2 cellular contexts compared by ENCODE assay signal in genomic region chr15:50906954-50907865, GRCh38.
TF ChIP-seq lines count a peak whose summit lies in the region.

No MANE protein-coding gene starts in this region.

TF ChIP-seq in GM12878, 131 proteins besides CTCF, POLR2A, EP300 and RAD21 (continues in another document):
- peak; percentile 20 for TF ChIP-seq KLF5 (IDR thresholded peaks at IDR 0.05; ENCODE audit: partially characterized antibody)
- TF ChIP-seq SUPT20H (IDR thresholded peaks at IDR 0.05; ENCODE audit: borderline replicate concordance, control insufficient read depth, low read depth, low read length) = no peak
- TF ChIP-seq SIN3A (IDR thresholded peaks at IDR 0.05; ENCODE audit: low read depth, low read length) = peak; percentile 88
- peak; percentile 57 for TF ChIP-seq MEF2B (IDR thresholded peaks at IDR 0.05; ENCODE audit: partially characterized antibody, poor library complexity, severe bottlenecking)
- peak; percentile 66 for TF ChIP-seq RBBP5 (conservative IDR thresholded peaks at IDR 0.05)
- TF ChIP-seq TAF1 (IDR thresholded peaks at IDR 0.05; ENCODE audit: borderline replicate concordance, low read depth, low read length) = peak; percentile 38; the same call in 1 of the 2 replicates
- TF ChIP-seq YY1 (IDR thresholded peaks at IDR 0.05; ENCODE audit: low read depth, low read length) = peak; percentile 76
- no peak for TF ChIP-seq ZSCAN29 (IDR thresholded peaks at IDR 0.05)
- TF ChIP-seq CBFB (IDR thresholded peaks at IDR 0.05; ENCODE audit: low read depth) = peak; percentile 78; the same call in 1 of the 2 replicates
- no peak for TF ChIP-seq ELK1 (IDR thresholded peaks at IDR 0.05; ENCODE audit: low read depth, low read length)
- TF ChIP-seq ZNF24 (IDR thresholded peaks at IDR 0.05) = 0 out of 2 replicates have a peak, but pooled peaks have one; percentile 3
- no peak for TF ChIP-seq NR2C1 (IDR thresholded peaks at IDR 0.05)
- TF ChIP-seq CREB1 (IDR thresholded peaks at IDR 0.05; ENCODE audit: low read depth) = peak; percentile 28
- peak; percentile 97 for TF ChIP-seq NBN (IDR thresholded peaks at IDR 0.05)
- peak; percentile 99 for TF ChIP-seq CBX5 (IDR thresholded peaks at IDR 0.05; ENCODE audit: low read depth)
- no peak for TF ChIP-seq HDAC6 (IDR thresholded peaks at IDR 0.05; ENCODE audit: unreplicated experiment)
- peak; percentile 78; the same call in 1 of the 2 replicates for TF ChIP-seq MLLT1 (IDR thresholded peaks at IDR 0.05)
- peak; percentile 83 for TF ChIP-seq RELA (IDR thresholded peaks at IDR 0.05; ENCODE audit: borderline replicate concordance, partially characterized antibody)
- peak; percentile 62 for TF ChIP-seq NFIC (IDR thresholded peaks at IDR 0.05; ENCODE audit: low read depth, low read length)
- TF ChIP-seq ZBTB40 (IDR thresholded peaks at IDR 0.05; ENCODE audit: borderline replicate concordance) = peak; percentile 64; the same call in 1 of the 2 replicates
- TF ChIP-seq JUNB (IDR thresholded peaks at IDR 0.05) = peak; percentile 66
- peak; percentile 96 for TF ChIP-seq ZNF384 (IDR thresholded peaks at IDR 0.05; ENCODE audit: borderline replicate concordance, low read depth, low read length)
- peak; percentile 92 for TF ChIP-seq POLR2AphosphoS5 (IDR thresholded peaks at IDR 0.05; ENCODE audit: low read length)
- peak; percentile 61; the same call in 1 of the 2 replicates for TF ChIP-seq TCF3 (IDR thresholded peaks at IDR 0.05; ENCODE audit: borderline replicate concordance, insufficient read depth, low read depth, low read length)
- TF ChIP-seq BCL11A (IDR thresholded peaks at IDR 0.05; ENCODE audit: low read depth, low read length) = peak; percentile 58
- TF ChIP-seq TCF12 (IDR thresholded peaks at IDR 0.05; ENCODE audit: low read depth, low read length) = peak; percentile 67

TF ChIP-seq in HepG2, 621 proteins besides CTCF, POLR2A, EP300 and RAD21 (continues in another document):
- TF ChIP-seq REST (IDR thresholded peaks at IDR 0.05; ENCODE audit: borderline replicate concordance in 1 of 2, low read depth in 1 of 2, low read length in 2 of 2) (no peak), SETDB1 (CRISPR knock-in tag; IDR thresholded peaks at IDR 0.05; ENCODE audit: borderline replicate concordance) (no peak), KMT2A (CRISPR knock-in tag; IDR thresholded peaks at IDR 0.05) (peak; percentile 77), AKNA (CRISPR knock-in tag; IDR thresholded peaks at IDR 0.05; ENCODE audit: borderline replicate concordance) (no peak), KDM4B (CRISPR knock-in tag; IDR thresholded peaks at IDR 0.05) (no peak), KLF12 (CRISPR knock-in tag; IDR thresholded peaks at IDR 0.05; ENCODE audit: borderline replicate concordance) (0 out of 2 replicates have a peak, but pooled peaks have one; percentile 54), HDAC1 (CRISPR knock-in tag; IDR thresholded peaks at IDR 0.05) (0 out of 2 replicates have a peak, but pooled peaks have one; percentile 18), IKZF4 (CRISPR knock-in tag; IDR thresholded peaks at IDR 0.05; ENCODE audit: borderline replicate concordance, low read depth, not compliant biosample characterization) (no peak), HES4 (CRISPR knock-in tag; IDR thresholded peaks at IDR 0.05; ENCODE audit: borderline replicate concordance) (no peak), ZFP1 (CRISPR knock-in tag; IDR thresholded peaks at IDR 0.05) (no peak), KDM2A (CRISPR knock-in tag; IDR thresholded peaks at IDR 0.05; ENCODE audit: borderline replicate concordance, low read depth) (0 out of 2 replicates have a peak, but pooled peaks have one; percentile 23), ZNF292 (CRISPR knock-in tag; IDR thresholded peaks at IDR 0.05; ENCODE audit: borderline replicate concordance, low read depth) (peak; percentile 94), TCF12 (IDR thresholded peaks at IDR 0.05) (no peak), TCF12 (CRISPR knock-in tag; IDR thresholded peaks at IDR 0.05) (no peak), SAP130 (CRISPR knock-in tag; IDR thresholded peaks at IDR 0.05; ENCODE audit: low read depth) (peak; percentile 95), ZNF737 (CRISPR knock-in tag; IDR thresholded peaks at IDR 0.05; ENCODE audit: borderline replicate concordance) (no peak), RFXANK (CRISPR knock-in tag; IDR thresholded peaks at IDR 0.05) (no peak), ZNF879 (CRISPR knock-in tag; IDR thresholded peaks at IDR 0.05) (peak; percentile 58; the same call in 1 of the 2 replicates), HNRNPLL (IDR thresholded peaks at IDR 0.05; ENCODE audit: low read depth, low read length, poor library complexity, severe bottlenecking) (no peak), EED (CRISPR knock-in tag; IDR thresholded peaks at IDR 0.05) (no peak), ZNF639 (CRISPR knock-in tag; conservative IDR thresholded peaks at IDR 0.05) (no peak), NR2F6 (IDR thresholded peaks at IDR 0.05) (no peak), NR2F6 (CRISPR knock-in tag; IDR thresholded peaks at IDR 0.05) (0 out of 2 replicates have a peak, but pooled peaks have one; percentile 7), ZNF317 (CRISPR knock-in tag; IDR thresholded peaks at IDR 0.05) (no peak), JUNB (CRISPR knock-in tag; IDR thresholded peaks at IDR 0.05; ENCODE audit: borderline replicate concordance) (no peak), ZNF800 (CRISPR knock-in tag; IDR thresholded peaks at IDR 0.05) (0 out of 2 replicates have a peak, but pooled peaks have one; percentile 26), MAFF (IDR thresholded peaks at IDR 0.05; ENCODE audit: low read depth, low read length) (no peak), TFDP1 (CRISPR knock-in tag; IDR thresholded peaks at IDR 0.05; ENCODE audit: borderline replicate concordance) (peak; percentile 46; the same call in 1 of the 2 replicates)
